Comparison of ENCODE assay signal across 22 cellular contexts in the genomic region with DNA sequence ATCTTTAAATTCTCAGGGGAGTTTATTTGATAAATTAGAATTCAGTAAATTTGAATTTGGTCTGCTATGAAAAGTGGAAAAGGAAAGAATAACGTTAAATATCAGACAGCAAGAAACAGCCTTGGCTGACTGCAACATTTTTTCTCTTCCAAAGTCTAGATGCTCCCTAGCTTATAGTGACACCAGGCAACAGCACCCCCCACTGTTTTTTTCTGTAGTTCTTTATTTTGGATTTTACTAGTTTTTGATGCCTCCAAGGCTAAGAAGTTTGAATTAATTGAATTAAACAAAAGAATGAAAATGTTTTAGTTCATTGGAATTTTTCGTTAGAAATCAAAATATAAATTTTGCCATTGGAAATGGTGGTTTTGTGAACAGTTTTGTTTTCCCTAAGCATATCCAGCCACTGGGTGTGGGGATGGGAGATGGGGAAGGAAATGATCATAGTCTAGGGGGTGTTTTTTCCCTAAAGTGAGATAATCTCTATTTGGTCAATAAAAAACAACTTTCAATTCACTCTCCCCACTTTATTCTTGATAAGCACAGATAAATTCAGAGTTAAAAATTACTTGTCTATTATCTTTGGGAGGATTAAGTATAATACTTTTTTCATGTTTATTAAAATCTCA.
DNase-seq lines count a peak whose midpoint lies in the region; ATAC-seq and TF ChIP-seq lines count a peak whose summit lies in the region.
"Had no signal": no experiment of that assay in that cellular context is flagged by ENCODE, and none has a peak within 500 bp of the region (broad histone marks: within the 10 kb centered on the region; RNA-seq: fewer than 3 reads in every experiment).

No MANE protein-coding gene starts in this region.

- H3K27me3 Mint-ChIP-seq in naive thymus-derived CD8-positive, alpha-beta T cell: no peaks in the 10 kb centered on the region
- H3K27me3 Mint-ChIP-seq: dendritic cell treated with granulocyte-macrophage colony-stimulating factor and Interleukin-4, amounts not matched to agents 40 ng/mL and 50 ng/mL, for 4 days had no signal

- DNase-seq in NCI-H1092 treated with DMSO at 0.1 percent for 48 hours (lab: John Stamatoyannopoulos, UW) (peak; percentile 8), NCI-H1092 (lab: John Stamatoyannopoulos, UW) (no peak), OCI-M1 (lab: John Stamatoyannopoulos, UW) (peak; percentile 11), fibroblast of mammary gland (ENCODE audit: low read depth) (peak; percentile 18), midbrain (lab: John Stamatoyannopoulos, UW) (peak; percentile 45), activated gamma-delta T cell treated with Interleukin-2 at 50 U/mL for 16 hours (no peak)
- DNase-seq in naive thymus-derived CD8-positive, alpha-beta T cell: no peak
- DNase-seq: activated CD4-positive, alpha-beta T cell treated with anti-CD3 and anti-CD28 coated beads, Interleukin-2, amount 50 U/mL, for 4 hours; activated CD8-positive, alpha-beta memory T cell treated with anti-CD3 and anti-CD28 coated beads, Interleukin-2, amount 50 U/mL, for 48 hours; activated effector memory CD4-positive, alpha-beta T cell treated with Interleukin-2 at 50 U/mL for 16 hours; Calu3; EL; Karpas-422; kidney glomerular epithelial cell; NCI-H524 treated with DMSO at 0.1 percent for 48 hours; SHP77 treated with DMSO at 0.1 percent for 48 hours; stimulated activated CD8-positive, alpha-beta memory T cell treated with anti-CD3 and anti-CD28 coated beads, Interleukin-4, amount 100 ng/mL, for 48 hours had no signal

- no peak overlapping the region for H3K4me3 ChIP-seq in fibroblast of mammary gland (ENCODE audit: control insufficient read depth, low read depth, low read length)
- H3K4me3 ChIP-seq: BLaER1, gastroesophageal sphincter had no signal

- ATAC-seq in naive thymus-derived CD8-positive, alpha-beta T cell: no peak
- ATAC-seq in GM18511 (IDR thresholded peaks at IDR 0.05; ENCODE audit: unreplicated experiment): no peak
- ATAC-seq: gastroesophageal sphincter had no signal

- TF ChIP-seq CTCF in fibroblast of mammary gland (conservative IDR thresholded peaks at IDR 0.05; ENCODE audit: control insufficient read depth, insufficient read depth, low read depth, low read length): no peak

- POLR2A ChIA-PET in naive thymus-derived CD8-positive, alpha-beta T cell (lab: Charles Lee): no interaction called here

- no peak overlapping the region for H3K27ac Mint-ChIP-seq in naive thymus-derived CD8-positive, alpha-beta T cell
- H3K27ac Mint-ChIP-seq: dendritic cell treated with granulocyte-macrophage colony-stimulating factor and Interleukin-4, amounts not matched to agents 40 ng/mL and 50 ng/mL, for 4 days; T-helper 1 cell treated with Interleukin-12 subunit alpha and Interleukin-12 subunit beta and Interleukin-4 antibody, amounts not matched to agents 30 μg/mL and 1 μg/mL, for 36 hours had no signal

- no peaks in the 10 kb centered on the region for H3K36me3 Mint-ChIP-seq in naive thymus-derived CD8-positive, alpha-beta T cell

- peaks cover 0 to 7% (median under 1%) of the 10 kb centered on the region in 4 donors for H3K4me1 Mint-ChIP-seq in naive thymus-derived CD8-positive, alpha-beta T cell

- H3K4me3 Mint-ChIP-seq in naive thymus-derived CD8-positive, alpha-beta T cell: no peak overlapping the region
- H3K4me3 Mint-ChIP-seq: dendritic cell treated with granulocyte-macrophage colony-stimulating factor and Interleukin-4, amounts not matched to agents 40 ng/mL and 50 ng/mL, for 4 days; T-helper 1 cell treated with Interleukin-12 subunit alpha and Interleukin-12 subunit beta and Interleukin-4 antibody, amounts not matched to agents 30 μg/mL and 1 μg/mL, for 36 hours had no signal

- H3K9me3 Mint-ChIP-seq in naive thymus-derived CD8-positive, alpha-beta T cell: no peaks in the 10 kb centered on the region
- H3K9me3 Mint-ChIP-seq: dendritic cell treated with granulocyte-macrophage colony-stimulating factor and Interleukin-4, amounts not matched to agents 40 ng/mL and 50 ng/mL, for 4 days; T-helper 1 cell treated with Interleukin-12 subunit alpha and Interleukin-12 subunit beta and Interleukin-4 antibody, amounts not matched to agents 30 μg/mL and 1 μg/mL, for 36 hours had no signal

Comparison
In these comparisons a context has a peak if more than half of its experiments do, and no peak if none do; other contexts are left out.
1. DNase-seq: peak in NCI-H1092 treated with DMSO at 0.1 percent for 48 hours (single experiment), OCI-M1 (single experiment), fibroblast of mammary gland (single experiment) and midbrain (single experiment); none in NCI-H1092 (single experiment), activated gamma-delta T cell treated with Interleukin-2 at 50 U/mL for 16 hours (single experiment) and naive thymus-derived CD8-positive, alpha-beta T cell (0 of 10).